Comparison of ENCODE assay signal across 8 cellular contexts in the genomic region with DNA sequence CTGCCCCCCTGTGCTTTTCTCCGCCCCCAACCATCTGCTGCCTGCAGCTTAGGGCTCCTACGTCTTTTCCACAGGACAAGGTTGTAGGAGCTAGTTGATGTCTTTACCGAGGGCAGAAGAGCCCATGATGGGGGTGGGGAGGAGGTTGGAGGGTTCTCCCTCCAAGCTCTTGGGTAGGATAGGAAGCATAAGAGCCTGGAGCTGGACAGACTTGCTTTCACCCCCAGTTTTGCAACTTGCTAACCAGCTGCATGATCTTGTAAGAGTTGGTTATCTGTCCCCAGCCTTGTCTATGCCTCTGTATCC. TPM values are rescaled to one million over a fixed set of nuclear protein-coding genes. Genes with fewer than 3 reads are reported as not detected.
DNase-seq lines count a peak whose midpoint lies in the region; ATAC-seq and TF ChIP-seq lines count a peak whose summit lies in the region.

No MANE protein-coding gene starts in this region.

- ATAC-seq in natural killer cell treated with Interleukin-12 subunit alpha and Interleukin-12 subunit beta and Interleukin-15 and Interleukin-18, amount 100 ng/mL, for 72 hours, result no peak
- no peak for ATAC-seq in GM19328 (IDR thresholded peaks at IDR 0.05; ENCODE audit: unreplicated experiment)

- H3K27ac ChIP-seq in BLaER1 (peak overlapping the region; percentile 83), MM.1S (ENCODE audit: low read length) (no peak overlapping the region), dorsolateral prefrontal cortex (peak overlapping the region in 25 of 59 donors; percentile 55 to 96 (median 89))

- H3K27me3 ChIP-seq in BLaER1 (no peaks in the 10 kb centered on the region), MM.1S (replicated peaks; ENCODE audit: insufficient read depth, low read length) (no peaks in the 10 kb centered on the region), dorsolateral prefrontal cortex (no peaks in the 10 kb centered on the region)

- DNase-seq in MM.1S (no peak), dorsolateral prefrontal cortex (no peak), T-helper 9 cell (no peak), HPDE6-E6E7 (ENCODE audit: extremely low spot score) (no peak), A172 (ENCODE audit: low spot score) (no peak)
- no peak for DNase-seq in natural killer cell treated with Interleukin-12 subunit alpha and Interleukin-12 subunit beta and Interleukin-15 and Interleukin-18, amount 100 ng/mL, for 72 hours (ENCODE audit: low spot score)

- peaks cover 76% of the 10 kb centered on the region for H3K36me3 ChIP-seq in BLaER1
- peaks cover 17% of the 10 kb centered on the region for H3K36me3 ChIP-seq in MM.1S (replicated peaks; ENCODE audit: insufficient read depth, low read length)

- H3K9ac ChIP-seq in BLaER1 (peak overlapping the region; percentile 91), MM.1S (ENCODE audit: low read length) (peak overlapping the region; percentile 91)

- H3K79me2 ChIP-seq in MM.1S (ENCODE audit: low read length), result peaks cover 47% of the 10 kb centered on the region

- intact Hi-C loops in dorsolateral prefrontal cortex (cut with DNase I), result loop anchor here (1.0 to 5.0 kb wide), 6 partner anchors 13 to 110 kb away; a partner anchor contains a TSS

- no peak for TF ChIP-seq CTCF in MM.1S (IDR thresholded peaks at IDR 0.05; ENCODE audit: low read length)
- TF ChIP-seq CTCF in dorsolateral prefrontal cortex (IDR thresholded peaks at IDR 0.05 in 54 of 56, conservative IDR thresholded peaks at IDR 0.05 in 2 of 56; ENCODE audit: low read depth in 1 of 56, partially characterized antibody in 56 of 56), result no peak

- H3K9me3 Mint-ChIP-seq in natural killer cell treated with Interleukin-12 subunit alpha and Interleukin-12 subunit beta and Interleukin-15 and Interleukin-18, amount 100 ng/mL, for 72 hours, result no peaks in the 10 kb centered on the region

- peak overlapping the region; percentile 79 to 95 for H3K27ac Mint-ChIP-seq in natural killer cell treated with Interleukin-12 subunit alpha and Interleukin-12 subunit beta and Interleukin-15 and Interleukin-18, amount 100 ng/mL, for 72 hours

- H3K9me2 ChIP-seq in MM.1S (replicated peaks; ENCODE audit: insufficient read depth, low read length), result no peaks in the 10 kb centered on the region

- H4K20me1 ChIP-seq in BLaER1 (peaks cover 48% of the 10 kb centered on the region), MM.1S (ENCODE audit: insufficient read depth, low read length) (no peaks in the 10 kb centered on the region)

- H3K4me3 ChIP-seq in BLaER1, result peak overlapping the region; percentile 93
- H3K4me3 ChIP-seq in MM.1S (ENCODE audit: low read length), result peak overlapping the region; percentile 99
- peak overlapping the region; percentile 62 to 100 (median 96) for H3K4me3 ChIP-seq in dorsolateral prefrontal cortex

- H3K27me3 Mint-ChIP-seq in natural killer cell treated with Interleukin-12 subunit alpha and Interleukin-12 subunit beta and Interleukin-15 and Interleukin-18, amount 100 ng/mL, for 72 hours, result no peaks in the 10 kb centered on the region

- no peaks in the 10 kb centered on the region for H3K9me3 ChIP-seq in BLaER1
- H3K9me3 ChIP-seq in MM.1S (replicated peaks; ENCODE audit: insufficient read depth, low read length), result no peaks in the 10 kb centered on the region

- H3F3A ChIP-seq in MM.1S (ENCODE audit: insufficient read depth, low read length), result no peaks in the 10 kb centered on the region

- H3K4me1 ChIP-seq in BLaER1 (peaks cover 25% of the 10 kb centered on the region), MM.1S (ENCODE audit: low read length) (peaks cover 10% of the 10 kb centered on the region)

- peak overlapping the region; percentile 98 for H3K4me3 Mint-ChIP-seq in natural killer cell treated with Interleukin-12 subunit alpha and Interleukin-12 subunit beta and Interleukin-15 and Interleukin-18, amount 100 ng/mL, for 72 hours

- H3K4me2 ChIP-seq in BLaER1 (peak overlapping the region; percentile 99), MM.1S (ENCODE audit: low read depth, low read length) (peak overlapping the region; percentile 83)

- peaks cover 25% of the 10 kb centered on the region for H3K36me3 Mint-ChIP-seq in natural killer cell treated with Interleukin-12 subunit alpha and Interleukin-12 subunit beta and Interleukin-15 and Interleukin-18, amount 100 ng/mL, for 72 hours

- H2AFZ ChIP-seq in MM.1S (ENCODE audit: low read length), result peak overlapping the region; percentile 79; the same call in 1 of the 2 replicates

- peaks cover 39 to 41% of the 10 kb centered on the region in 2 donors for H3K4me1 Mint-ChIP-seq in natural killer cell treated with Interleukin-12 subunit alpha and Interleukin-12 subunit beta and Interleukin-15 and Interleukin-18, amount 100 ng/mL, for 72 hours (ENCODE audit: low read depth in 2 of 2)

RNA-seq across cellular contexts. Expression of a gene that starts 0.9 kb away (rescaled TPM):
- 100 to 1,000 TPM in 54 of 120 experiments, 10 to 100 TPM in 66; 72.1 to 140 (median 98.1) TPM for total RNA-seq in dorsolateral prefrontal cortex
- 100 to 1,000 TPM; 102 to 144 TPM for total RNA-seq in natural killer cell treated with Interleukin-12 subunit alpha and Interleukin-12 subunit beta and Interleukin-15 and Interleukin-18, amount 100 ng/mL, for 72 hours
- total RNA-seq in A172 (2014; rRNA removed; shearing (Covaris generic)), result 32.3 and 46.9 TPM in 2 replicates

RNA-seq across cellular contexts. Expression of a gene that starts 12.2 kb away (rescaled TPM):
- 100 to 1,000 TPM; 297 to 743 (median 543) TPM for total RNA-seq in dorsolateral prefrontal cortex
- 100 to 1,000 TPM; 190 to 242 TPM for total RNA-seq in natural killer cell treated with Interleukin-12 subunit alpha and Interleukin-12 subunit beta and Interleukin-15 and Interleukin-18, amount 100 ng/mL, for 72 hours
- total RNA-seq in A172 (2014; rRNA removed; shearing (Covaris generic)), result 717 and 879 TPM in 2 replicates

RNA-seq across cellular contexts. Expression of a gene that starts 31.7 kb away (rescaled TPM):
- 10 to 100 TPM; 48.6 to 82.7 (median 65.1) TPM for total RNA-seq in dorsolateral prefrontal cortex
- total RNA-seq in natural killer cell treated with Interleukin-12 subunit alpha and Interleukin-12 subunit beta and Interleukin-15 and Interleukin-18, amount 100 ng/mL, for 72 hours, result 10 to 100 TPM; 52.3 to 60.3 TPM
- 36.2 and 38.3 TPM in 2 replicates for total RNA-seq in A172 (2014; rRNA removed; shearing (Covaris generic))

RNA-seq across cellular contexts. Expression of a gene that starts 42.5 kb away (rescaled TPM):
- 100 to 1,000 TPM in 1 of 120 experiments, 10 to 100 TPM in 119; 22.0 to 127 (median 48.6) TPM for total RNA-seq in dorsolateral prefrontal cortex
- not detected for total RNA-seq in natural killer cell treated with Interleukin-12 subunit alpha and Interleukin-12 subunit beta and Interleukin-15 and Interleukin-18, amount 100 ng/mL, for 72 hours
- 0.36 and 0.72 TPM in 2 replicates for total RNA-seq in A172 (2014; rRNA removed; shearing (Covaris generic))

RNA-seq across cellular contexts. Expression of a gene that starts 51.7 kb away (rescaled TPM):
- 10 to 100 TPM; 35.0 to 63.0 (median 44.9) TPM for total RNA-seq in dorsolateral prefrontal cortex
- total RNA-seq in natural killer cell treated with Interleukin-12 subunit alpha and Interleukin-12 subunit beta and Interleukin-15 and Interleukin-18, amount 100 ng/mL, for 72 hours, result 10 to 100 TPM; 63.0 to 91.9 TPM
- 37.4 and 42.6 TPM in 2 replicates for total RNA-seq in A172 (2014; rRNA removed; shearing (Covaris generic))
